1 cellular context compared by ENCODE assay signal in the genomic region with DNA sequence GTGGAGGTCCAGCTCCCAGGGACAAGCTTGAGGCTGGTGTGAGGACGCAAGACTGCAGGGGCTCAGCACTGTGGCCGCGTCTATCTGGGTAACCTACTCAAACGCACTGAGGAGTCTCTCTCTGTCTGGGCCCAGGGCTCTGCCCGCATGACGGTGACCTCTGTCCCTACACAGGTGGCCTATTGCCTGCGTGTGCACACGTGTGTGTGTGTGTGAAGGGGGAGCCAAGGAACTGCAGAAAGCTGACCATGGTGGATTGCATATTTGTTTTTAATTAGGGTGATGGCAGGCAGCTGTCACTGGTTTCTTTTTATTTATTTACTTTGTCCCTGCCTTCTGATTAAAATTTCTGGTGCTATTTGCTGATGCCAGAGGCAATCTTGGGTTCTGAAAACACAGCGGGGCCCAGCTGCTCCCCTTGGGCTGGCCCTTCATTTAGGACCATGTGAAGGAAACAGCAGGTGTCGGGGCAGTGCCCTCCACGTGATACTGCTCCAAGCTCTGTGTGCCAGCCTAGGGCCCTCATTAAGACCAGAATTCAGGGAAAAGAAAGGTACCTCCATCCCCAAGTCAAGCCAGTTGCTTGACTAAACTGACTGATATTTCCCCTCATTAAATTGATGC.
TF ChIP-seq lines count a peak whose summit lies in the region.

No MANE protein-coding gene starts in this region.

TF ChIP-seq in H1, 55 proteins besides CTCF, POLR2A, EP300 and RAD21:
- no peak for TF ChIP-seq BCL11A (IDR thresholded peaks at IDR 0.05; ENCODE audit: low read depth in 2 of 2, low read length in 2 of 2)
- TF ChIP-seq CHD2 (IDR thresholded peaks at IDR 0.05; ENCODE audit: low read length): no peak
- TF ChIP-seq, protein P1, sequence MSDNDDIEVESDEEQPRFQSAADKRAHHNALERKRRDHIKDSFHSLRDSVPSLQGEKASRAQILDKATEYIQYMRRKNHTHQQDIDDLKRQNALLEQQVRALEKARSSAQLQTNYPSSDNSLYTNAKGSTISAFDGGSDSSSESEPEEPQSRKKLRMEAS (IDR thresholded peaks at IDR 0.05): no peak
- TF ChIP-seq NRF1 (IDR thresholded peaks at IDR 0.05; ENCODE audit: low read depth, low read length): no peak
- TF ChIP-seq USF2 (IDR thresholded peaks at IDR 0.05; ENCODE audit: low read length): no peak
- no peak for TF ChIP-seq PHF8 (conservative IDR thresholded peaks at IDR 0.05; ENCODE audit: low read depth, low read length)
TF ChIP-seq in H1: peak in this region for 0.
